Comparison of ENCODE assay signal across 8 cellular contexts in genomic region chr22:37633693-37634504, GRCh38. TPM values are rescaled to one million over a fixed set of nuclear protein-coding genes. Genes with fewer than 3 reads are reported as not detected.
DNase-seq lines count a peak whose midpoint lies in the region; ATAC-seq and TF ChIP-seq lines count a peak whose summit lies in the region.

No MANE protein-coding gene starts in this region.

- H3K27me3 ChIP-seq in iPS-18a (ENCODE audit: control insufficient read depth, insufficient read depth, low read length) = no peaks in the 10 kb centered on the region

- no peak overlapping the region for H3K27ac Mint-ChIP-seq in Calu3 (ENCODE audit: unreplicated experiment)

- peak overlapping the region; percentile 3 for H3K9ac ChIP-seq in iPS-18a (ENCODE audit: low read length)

- no peaks in the 10 kb centered on the region for H3K9me3 Mint-ChIP-seq in Calu3 (ENCODE audit: low read depth, unreplicated experiment)

- no peaks in the 10 kb centered on the region for H3K9me3 ChIP-seq in iPS-18a (ENCODE audit: control insufficient read depth, low read depth, low read length)

- no peaks in the 10 kb centered on the region for H3K27me3 Mint-ChIP-seq in Calu3 (ENCODE audit: unreplicated experiment)

- CTCF ChIA-PET in Calu3 (lab: Charles Lee) = interaction anchor here (0.6 to 3.8 kb wide), 2 partner anchors 9 to 52 kb away, joined by 3 to 18 read pairs; partner anchors contain the start of gene NOL12

- in situ Hi-C loops in astrocyte of the spinal cord (cut with HindIII; ENCODE audit: low sequenced_read_pairs) = no loop called here

- H3K4me1 ChIP-seq in iPS-18a (ENCODE audit: control insufficient read depth, low read depth, low read length) = peaks cover 23% of the 10 kb centered on the region

- peaks cover 7% of the 10 kb centered on the region for H3K4me1 Mint-ChIP-seq in Calu3 (ENCODE audit: low read depth, unreplicated experiment)

- H3K36me3 Mint-ChIP-seq in Calu3 (ENCODE audit: insufficient read depth, unreplicated experiment) = peaks cover 45% of the 10 kb centered on the region

- H3K4me3 Mint-ChIP-seq in Calu3 (ENCODE audit: low read depth, unreplicated experiment) = no peak overlapping the region

- DNase-seq in CD1c-positive myeloid dendritic cell (ENCODE audit: extremely low spot score) = peak; percentile 94
- peak; percentile 80 for DNase-seq in GM19240 (ENCODE audit: insufficient read length, low spot score)
- peak; percentile 48 for DNase-seq in SIG-M5 (lab: John Stamatoyannopoulos, UW)
- DNase-seq in astrocyte of the spinal cord (ENCODE audit: low read depth, low spot score) = peak; percentile 92
- DNase-seq in sciatic nerve (ENCODE audit: low spot score) = peak; percentile 90
- no peak for DNase-seq in Calu3

- no peak overlapping the region for H3K4me3 ChIP-seq in astrocyte of the spinal cord (ENCODE audit: low read depth, low read length)
- no peak overlapping the region for H3K4me3 ChIP-seq in iPS-18a (ENCODE audit: low read length)

- H3K36me3 ChIP-seq in iPS-18a (ENCODE audit: control insufficient read depth, low read depth, low read length) = no peaks in the 10 kb centered on the region

- no peak overlapping the region for H3K27ac ChIP-seq in iPS-18a (ENCODE audit: low read length)

- intact Hi-C loops in sciatic nerve (cut with DNase I) = no loop called here
- intact Hi-C loops in Calu3 (cut with micrococcal nuclease; ENCODE audit: unreplicated experiment) = no loop called here

- no TSS peak for BruUV-seq in Calu3 (replicated peaks; lab: Mats Ljungman, UMichigan)

- TF ChIP-seq CTCF in astrocyte of the spinal cord (IDR thresholded peaks at IDR 0.05; ENCODE audit: low read depth, low read length) (peak; percentile 27), Calu3 (IDR thresholded peaks at IDR 0.05; ENCODE audit: unreplicated experiment) (no peak)

- peak; percentile 43 for ATAC-seq in HG03280 (IDR thresholded peaks at IDR 0.05; ENCODE audit: unreplicated experiment)
- peak; percentile 89 for ATAC-seq in sciatic nerve

RNA-seq across cellular contexts. Expression of gene SH3BP1, which starts 5.6 kb away (rescaled TPM):
- total RNA-seq in sciatic nerve = 10.3 TPM
- 13.0 and 17.6 TPM in 2 replicates for total RNA-seq in Calu3 (2022)

RNA-seq across cellular contexts. Expression of gene PDXP, which starts 24.6 kb away (rescaled TPM):
- total RNA-seq in sciatic nerve (10.0 TPM), Calu3 (2022) (18.4 and 21.4 TPM in 2 replicates)

RNA-seq across cellular contexts. Expression of gene GGA1, which starts 25.3 kb away (rescaled TPM):
- 71.2 TPM for total RNA-seq in sciatic nerve
- total RNA-seq in Calu3 (2022) = 89.8 and 95.3 TPM in 2 replicates

RNA-seq across cellular contexts. Expression of gene LGALS1, which starts 41.5 kb away (rescaled TPM):
- 1,269 TPM for total RNA-seq in sciatic nerve
- 61.4 and 72.3 TPM in 2 replicates for total RNA-seq in Calu3 (2022)

RNA-seq across cellular contexts. Expression of gene NOL12, which starts 52.2 kb away (rescaled TPM):
- total RNA-seq in sciatic nerve = 21.2 TPM
- 23.7 and 26.8 TPM in 2 replicates for total RNA-seq in Calu3 (2022)
